Comparison of ENCODE assay signal across 16 cellular contexts in genomic region chr1:96782861-96783260, GRCh38.
"Had no signal": no experiment of that assay in that cellular context is flagged by ENCODE, and none has a peak within 500 bp of the region (broad histone marks: within the 10 kb centered on the region; RNA-seq: fewer than 3 reads in every experiment).

No MANE protein-coding gene starts in this region.

- H3K27me3 Mint-ChIP-seq: activated CD8-positive, alpha-beta T cell treated with anti-CD3 and anti-CD28 coated beads for 36 hours; naive B cell had no signal

- H3K4me1 Mint-ChIP-seq: naive B cell; stimulated activated effector memory CD8-positive, alpha-beta T cell treated with anti-CD3 and anti-CD28 coated beads, Interleukin-12 subunit alpha, Interleukin-12 subunit beta, amount 100 ng/mL, for 72 hours had no signal

- H3K27ac ChIP-seq: brain microvascular endothelial cell, lower lobe of right lung, neutrophil, right atrium auricular region had no signal

- H3K4me1 ChIP-seq: lower lobe of right lung, right atrium auricular region had no signal

- H3K27me3 ChIP-seq: brain microvascular endothelial cell, neutrophil, right atrium auricular region had no signal

- H3K36me3 Mint-ChIP-seq: stimulated activated effector memory CD8-positive, alpha-beta T cell treated with anti-CD3 and anti-CD28 coated beads, Interleukin-12 subunit alpha, Interleukin-12 subunit beta, amount 100 ng/mL, for 72 hours had no signal

- H3K9me3 Mint-ChIP-seq: activated CD8-positive, alpha-beta T cell treated with anti-CD3 and anti-CD28 coated beads for 36 hours; activated T-cell treated with anti-CD3 and anti-CD28 coated beads, Interleukin-2, amount 50 U/mL, for 72 hours; naive B cell; stimulated activated effector memory CD8-positive, alpha-beta T cell treated with anti-CD3 and anti-CD28 coated beads, Interleukin-12 subunit alpha, Interleukin-12 subunit beta, amount 100 ng/mL, for 72 hours had no signal

- H3K4me3 Mint-ChIP-seq: activated CD8-positive, alpha-beta T cell treated with anti-CD3 and anti-CD28 coated beads for 36 hours; activated T-cell treated with anti-CD3 and anti-CD28 coated beads, Interleukin-2, amount 50 U/mL, for 72 hours; stimulated activated effector memory CD8-positive, alpha-beta T cell treated with anti-CD3 and anti-CD28 coated beads, Interleukin-12 subunit alpha, Interleukin-12 subunit beta, amount 100 ng/mL, for 72 hours had no signal

- ATAC-seq: activated CD8-positive, alpha-beta T cell treated with anti-CD3 and anti-CD28 coated beads for 36 hours; activated T-cell treated with anti-CD3 and anti-CD28 coated beads, Interleukin-2, amount 50 U/mL, for 72 hours; lower lobe of right lung; stimulated activated effector memory CD8-positive, alpha-beta T cell treated with anti-CD3 and anti-CD28 coated beads, Interleukin-12 subunit alpha, Interleukin-12 subunit beta, amount 100 ng/mL, for 72 hours had no signal

- FAIRE-seq: endothelial cell of umbilical vein, small intestine had no signal

- H3K27ac Mint-ChIP-seq: activated CD8-positive, alpha-beta T cell treated with anti-CD3 and anti-CD28 coated beads for 36 hours; stimulated activated effector memory CD8-positive, alpha-beta T cell treated with anti-CD3 and anti-CD28 coated beads, Interleukin-12 subunit alpha, Interleukin-12 subunit beta, amount 100 ng/mL, for 72 hours had no signal

- H3K4me3 ChIP-seq: lower lobe of right lung, right atrium auricular region had no signal

- DNase-seq: activated CD4-positive, alpha-beta T cell treated with anti-CD3 and anti-CD28 coated beads for 4 hours; activated CD8-positive, alpha-beta memory T cell treated with anti-CD3 and anti-CD28 coated beads, Interleukin-2, amount 50 U/mL, for 4 hours; activated CD8-positive, alpha-beta T cell treated with anti-CD3 and anti-CD28 coated beads for 36 hours; activated naive CD4-positive, alpha-beta T cell treated with Interleukin-2 at 50 U/mL for 16 hours; activated T-cell treated with anti-CD3 and anti-CD28 coated beads, Interleukin-2, amount 50 U/mL, for 72 hours; brain microvascular endothelial cell; hypothalamus; lower lobe of right lung; naive B cell; small intestine; substantia nigra; trophoblast cell had no signal
